In genomic region chr10:69961168-69961863, GRCh38 we compare ENCODE assay signal across 8 cellular contexts.
DNase-seq lines count a peak whose midpoint lies in the region; ATAC-seq, FAIRE-seq and TF ChIP-seq lines count a peak whose summit lies in the region.
"Had no signal": no experiment of that assay in that cellular context is flagged by ENCODE, and none has a peak within 500 bp of the region (broad histone marks: within the 10 kb centered on the region; RNA-seq: fewer than 3 reads in every experiment).

No MANE protein-coding gene starts in this region.

- H3K4me2 ChIP-seq in OCI-LY1 (ENCODE audit: low read length), result no peak overlapping the region

- peaks cover 3% of the 10 kb centered on the region for H3K4me1 ChIP-seq in OCI-LY1 (ENCODE audit: insufficient read depth, low read length, severe bottlenecking)

- ATAC-seq in HG02798 (IDR thresholded peaks at IDR 0.05; ENCODE audit: poor library complexity, unreplicated experiment) (no peak), GM18870 (IDR thresholded peaks at IDR 0.05; ENCODE audit: unreplicated experiment) (no peak)

- no peaks in the 10 kb centered on the region for H3K36me3 ChIP-seq in OCI-LY1 (ENCODE audit: insufficient read depth, low read length)

- H3K79me2 ChIP-seq in OCI-LY1 (ENCODE audit: insufficient read depth, low read length), result no peaks in the 10 kb centered on the region

- FAIRE-seq in HTR-8/SVneo (lab: Jason Lieb, UNC), result no peak

- no peaks in the 10 kb centered on the region for H3K9me3 ChIP-seq in OCI-LY1 (ENCODE audit: low read length)

- TF ChIP-seq CTCF in GM12874 (IDR thresholded peaks at IDR 0.05; ENCODE audit: insufficient read depth, low read depth, low read length) (peak; percentile 51), OCI-LY1 (IDR thresholded peaks at IDR 0.05; ENCODE audit: low read length) (peak; percentile 54), fibroblast of mammary gland (conservative IDR thresholded peaks at IDR 0.05; ENCODE audit: control insufficient read depth, insufficient read depth, low read depth, low read length) (peak; percentile 11)

- no peaks in the 10 kb centered on the region; the same call in 1 of the 2 replicates for H3K27me3 ChIP-seq in OCI-LY1 (ENCODE audit: insufficient read depth, low read length)

- DNase-seq in fibroblast of mammary gland (ENCODE audit: low read depth) (no peak), renal cortical epithelial cell (ENCODE audit: low read depth) (peak; percentile 47), HTR-8/SVneo (ENCODE audit: insufficient read length, low spot score) (no peak)
- DNase-seq: activated naive CD8-positive, alpha-beta T cell treated with anti-CD3 and anti-CD28 coated beads, Interleukin-2, amount 10 ng/mL, durations not matched to agents 7 days and 5 days had no signal

- no peak overlapping the region for H3K27ac ChIP-seq in OCI-LY1 (ENCODE audit: low read depth, low read length, poor library complexity, severe bottlenecking)

- no peaks in the 10 kb centered on the region for H4K20me1 ChIP-seq in OCI-LY1 (ENCODE audit: insufficient read depth, low read length)

- H3K9ac ChIP-seq in OCI-LY1 (ENCODE audit: low read length), result no peak overlapping the region

- no peaks in the 10 kb centered on the region for H3F3A ChIP-seq in OCI-LY1 (ENCODE audit: insufficient read depth, low read length)

- no peak overlapping the region for H2AFZ ChIP-seq in OCI-LY1 (ENCODE audit: low read length)

- no peaks in the 10 kb centered on the region for H3K9me2 ChIP-seq in OCI-LY1 (ENCODE audit: low read depth, low read length)

- H3K4me3 ChIP-seq in OCI-LY1 (ENCODE audit: low read depth, low read length, poor library complexity, severe bottlenecking) (no peak overlapping the region), fibroblast of mammary gland (ENCODE audit: control insufficient read depth, low read depth, low read length) (no peak overlapping the region)
